Comparison of ENCODE assay signal across 8 cellular contexts in genomic region chrX:70434914-70435586, GRCh38. TPM values are rescaled to one million over a fixed set of nuclear protein-coding genes. Genes with fewer than 3 reads are reported as not detected.
DNase-seq lines count a peak whose midpoint lies in the region; ATAC-seq, FAIRE-seq and TF ChIP-seq lines count a peak whose summit lies in the region.

No MANE protein-coding gene starts in this region.

- H3K36me3 ChIP-seq in bronchial epithelial cell (ENCODE audit: control insufficient read depth, insufficient read depth, low read length), result no peaks in the 10 kb centered on the region

- no peaks in the 10 kb centered on the region for H3K36me3 Mint-ChIP-seq in IgD-negative memory B cell
- H3K36me3 Mint-ChIP-seq in mesothelial cell of epicardium, result no peaks in the 10 kb centered on the region

- H3K27me3 Mint-ChIP-seq in IgD-negative memory B cell, result peaks cover 2% of the 10 kb centered on the region
- peaks cover 39% of the 10 kb centered on the region for H3K27me3 Mint-ChIP-seq in mesothelial cell of epicardium (ENCODE audit: low read depth)

- no peak for FAIRE-seq in bronchial epithelial cell (lab: Jason Lieb, UNC)

- DNase-seq in bronchial epithelial cell (ENCODE audit: low read depth) (no peak), mesothelial cell of epicardium (ENCODE audit: low spot score in 2 of 2, unreplicated experiment in 2 of 2) (no peak), NOMO-1 treated with DMSO at 0.1 percent for 48 hours (lab: John Stamatoyannopoulos, UW; ENCODE audit: unreplicated experiment) (no peak), mucosa of gallbladder (ENCODE audit: low spot score) (no peak), medulla oblongata (ENCODE audit: extremely low spot score) (no peak)

- H3K4me1 Mint-ChIP-seq in IgD-negative memory B cell (peaks cover 3 to 6% (median 4%) of the 10 kb centered on the region in 3 donors), mesothelial cell of epicardium (peaks cover 11% of the 10 kb centered on the region)

- peak overlapping the region; percentile 69; the same call in 1 of the 2 replicates for H3K27ac ChIP-seq in C4-2B

- no peaks in the 10 kb centered on the region for H3K9me3 Mint-ChIP-seq in IgD-negative memory B cell
- peaks cover 17% of the 10 kb centered on the region for H3K9me3 Mint-ChIP-seq in mesothelial cell of epicardium

- H3K27ac Mint-ChIP-seq in IgD-negative memory B cell (peak overlapping the region in 2 of 3 donors; percentile 44 to 59), mesothelial cell of epicardium (no peak overlapping the region)

- TF ChIP-seq CTCF in C4-2B (conservative IDR thresholded peaks at IDR 0.05), result no peak
- no peak for TF ChIP-seq CTCF in bronchial epithelial cell (IDR thresholded peaks at IDR 0.05; ENCODE audit: insufficient read depth, low read length, severe bottlenecking)
- no peak for TF ChIP-seq CTCF in mesothelial cell of epicardium (IDR thresholded peaks at IDR 0.05; ENCODE audit: unreplicated experiment)

- ATAC-seq in esophagus mucosa, result no peak

- H3K4me3 Mint-ChIP-seq in IgD-negative memory B cell, result peak overlapping the region; percentile 91 to 98 (median 96)
- peak overlapping the region; percentile 89 for H3K4me3 Mint-ChIP-seq in mesothelial cell of epicardium

- H3K4me3 ChIP-seq in bronchial epithelial cell (ENCODE audit: low read depth, low read length), result peak overlapping the region; percentile 65

- no peaks in the 10 kb centered on the region for H3K27me3 ChIP-seq in bronchial epithelial cell (ENCODE audit: control insufficient read depth, insufficient read depth, low read length)

RNA-seq across cellular contexts. Expression of gene DLG3, which starts 9.6 kb away (rescaled TPM):
- polyA plus RNA-seq in IgD-negative memory B cell, result 1.2 TPM
- total RNA-seq in bronchial epithelial cell (21.1 and 25.3 TPM in 2 replicates), mesothelial cell of epicardium (39.1 to 44.0 TPM (median 39.6 TPM) in 3 replicates), esophagus mucosa (36.4 TPM), mucosa of gallbladder (59.9 TPM)

RNA-seq across cellular contexts. Expression of gene GDPD2, which starts 11.9 kb away (rescaled TPM):
- not detected for polyA plus RNA-seq in IgD-negative memory B cell
- 0.51 TPM in 1 of 2 replicates, not detected in the other for total RNA-seq in bronchial epithelial cell
- 0.29 to 0.36 TPM (median 0.31 TPM) in 3 replicates for total RNA-seq in mesothelial cell of epicardium
- 0.96 TPM for total RNA-seq in esophagus mucosa
- 0.32 TPM for total RNA-seq in mucosa of gallbladder
